In the genomic region with DNA sequence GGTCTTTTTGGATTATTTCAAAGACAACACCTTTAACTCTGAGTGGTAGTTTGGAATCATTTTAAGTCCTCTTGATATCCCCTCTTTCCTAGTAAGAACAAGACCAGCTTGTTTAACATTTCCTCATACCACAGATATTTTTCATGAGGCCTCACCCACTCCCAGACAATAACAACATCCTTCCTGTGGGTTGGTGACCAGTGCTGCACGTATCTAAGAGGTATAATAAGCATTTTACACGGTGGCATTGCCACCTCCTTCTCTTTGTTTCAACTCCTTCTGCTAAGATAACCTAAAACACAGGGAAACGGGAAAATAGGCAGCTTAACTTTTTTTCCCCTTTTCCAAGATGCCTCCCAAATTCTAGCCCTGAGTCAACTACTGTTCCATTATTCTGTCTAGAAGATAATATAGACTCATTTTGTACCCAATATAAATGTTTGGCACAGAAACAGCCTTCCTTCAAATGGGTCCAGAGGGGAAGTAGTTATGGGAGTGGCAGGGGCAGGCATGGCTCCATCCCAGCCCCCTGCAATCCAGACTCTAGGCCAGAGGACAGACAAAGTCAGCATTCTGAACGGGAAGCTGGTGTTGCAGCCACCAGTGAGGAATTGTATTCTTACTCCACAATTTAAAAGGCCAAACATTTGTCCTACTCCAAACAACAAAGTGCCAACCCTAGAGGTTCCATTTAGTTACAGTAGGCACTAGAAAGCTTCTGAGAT, we compare ENCODE assay signal across 8 cellular contexts. TPM values are rescaled to one million over a fixed set of nuclear protein-coding genes. Genes with fewer than 3 reads are reported as not detected.
DNase-seq lines count a peak whose midpoint lies in the region; ATAC-seq and TF ChIP-seq lines count a peak whose summit lies in the region.

No MANE protein-coding gene starts in this region.

- ATAC-seq in natural killer cell treated with Interleukin-12 subunit alpha and Interleukin-12 subunit beta and Interleukin-15 and Interleukin-18, amount 100 ng/mL, for 72 hours = no peak
- no peak for ATAC-seq in HG02763 (IDR thresholded peaks at IDR 0.05; ENCODE audit: unreplicated experiment)

- H3K27ac Mint-ChIP-seq in natural killer cell treated with Interleukin-12 subunit alpha and Interleukin-12 subunit beta and Interleukin-15 and Interleukin-18, amount 100 ng/mL, for 72 hours = peak overlapping the region; percentile 55 to 86

- peaks cover 7% of the 10 kb centered on the region for H3K36me3 Mint-ChIP-seq in natural killer cell treated with Interleukin-12 subunit alpha and Interleukin-12 subunit beta and Interleukin-15 and Interleukin-18, amount 100 ng/mL, for 72 hours

- no peaks in the 10 kb centered on the region for H3K27me3 Mint-ChIP-seq in natural killer cell treated with Interleukin-12 subunit alpha and Interleukin-12 subunit beta and Interleukin-15 and Interleukin-18, amount 100 ng/mL, for 72 hours

- H3K9me3 Mint-ChIP-seq in natural killer cell treated with Interleukin-12 subunit alpha and Interleukin-12 subunit beta and Interleukin-15 and Interleukin-18, amount 100 ng/mL, for 72 hours = no peaks in the 10 kb centered on the region

- no peak for TF ChIP-seq CTCF in NB4 (IDR thresholded peaks at IDR 0.05; ENCODE audit: low read depth, low read length)

- peaks cover 61 to 65% of the 10 kb centered on the region in 2 donors for H3K4me1 Mint-ChIP-seq in natural killer cell treated with Interleukin-12 subunit alpha and Interleukin-12 subunit beta and Interleukin-15 and Interleukin-18, amount 100 ng/mL, for 72 hours (ENCODE audit: low read depth in 2 of 2)

- no peak overlapping the region for H3K4me3 ChIP-seq in NB4 (ENCODE audit: low read depth, low read length)

- DNase-seq in AG20443 (ENCODE audit: low spot score) (peak; percentile 40), NB4 (ENCODE audit: low read depth) (peak; percentile 65), dermis blood vessel endothelial cell (peak; percentile 78), activated gamma-delta T cell treated with Interleukin-2 at 50 U/mL for 16 hours (no peak), nucleus accumbens (lab: John Stamatoyannopoulos, UW) (no peak), G401 (ENCODE audit: low spot score) (no peak)
- no peak for DNase-seq in natural killer cell treated with Interleukin-12 subunit alpha and Interleukin-12 subunit beta and Interleukin-15 and Interleukin-18, amount 100 ng/mL, for 72 hours (ENCODE audit: low spot score)

- in situ Hi-C loops in G401 (cut with HindIII; ENCODE audit: low sequenced_read_pairs) = no loop called here

- H3K4me3 Mint-ChIP-seq in natural killer cell treated with Interleukin-12 subunit alpha and Interleukin-12 subunit beta and Interleukin-15 and Interleukin-18, amount 100 ng/mL, for 72 hours = peak overlapping the region; percentile 32

- no peak for TF ChIP-seq POLR2A in NB4 (IDR thresholded peaks at IDR 0.05; ENCODE audit: extremely low read depth, insufficient read length)

RNA-seq across cellular contexts. Expression of a gene that starts 28.5 kb away (rescaled TPM):
- 6.3 and 8.7 TPM in 2 replicates for total RNA-seq in dermis blood vessel endothelial cell
- 10 to 100 TPM; 15.9 to 21.9 TPM for total RNA-seq in natural killer cell treated with Interleukin-12 subunit alpha and Interleukin-12 subunit beta and Interleukin-15 and Interleukin-18, amount 100 ng/mL, for 72 hours
- not detected in 2 replicates for total RNA-seq in G401 (2014; rRNA removed; shearing (Covaris generic))

Comparison
In these comparisons a context has a peak if more than half of its experiments do, and no peak if none do; other contexts are left out.
1. DNase-seq: peak in AG20443 (single experiment), NB4 (single experiment) and dermis blood vessel endothelial cell (single experiment); none in natural killer cell treated with Interleukin-12 subunit alpha and Interleukin-12 subunit beta and Interleukin-15 and Interleukin-18, amount 100 ng/mL, for 72 hours (single experiment), activated gamma-delta T cell treated with Interleukin-2 at 50 U/mL for 16 hours (single experiment), nucleus accumbens (0 of 56) and G401 (single experiment).